Comparison of ENCODE assay signal across 8 cellular contexts in the genomic region with DNA sequence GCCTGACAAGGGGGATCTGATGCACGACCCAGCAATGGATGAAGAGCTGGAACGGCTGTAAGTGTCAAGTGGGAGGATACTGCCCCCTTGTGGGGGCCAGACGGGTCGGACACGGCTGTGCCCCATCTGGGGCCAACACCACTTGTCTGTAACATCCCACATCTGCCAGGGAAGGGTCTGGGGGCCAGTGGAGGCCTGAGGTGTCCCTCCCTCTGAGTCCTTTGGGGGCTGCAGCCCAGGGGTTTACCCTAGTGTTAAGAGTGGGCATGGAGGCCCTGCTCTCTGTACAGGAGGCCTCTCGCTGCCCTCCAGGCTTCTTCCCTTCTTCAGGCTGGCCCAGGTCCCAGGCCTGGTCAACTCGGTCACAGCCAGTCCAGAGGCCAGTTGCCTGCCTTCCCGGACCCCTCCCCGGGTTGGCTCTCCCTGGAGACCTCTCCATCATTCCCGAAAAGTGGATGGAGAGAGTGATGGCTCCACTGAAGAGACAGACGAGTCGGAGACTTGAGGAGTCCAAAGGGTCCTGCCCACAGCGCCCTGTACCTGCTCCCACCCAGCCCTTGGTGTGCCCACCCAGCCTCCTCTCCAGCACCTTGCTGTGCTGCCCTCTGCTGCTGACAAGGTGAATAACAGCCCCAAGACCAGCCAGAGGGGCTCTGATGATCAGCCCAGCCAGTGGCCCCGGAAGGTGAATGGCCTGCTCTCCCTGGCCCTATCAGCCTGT. TPM values are rescaled to one million over a fixed set of nuclear protein-coding genes. Genes with fewer than 3 reads are reported as not detected.
DNase-seq lines count a peak whose midpoint lies in the region; ATAC-seq and TF ChIP-seq lines count a peak whose summit lies in the region.

No MANE protein-coding gene starts in this region.

- no peaks in the 10 kb centered on the region for H3K27me3 ChIP-seq in colonic mucosa
- no peaks in the 10 kb centered on the region for H3K27me3 ChIP-seq in liver (ENCODE audit: control insufficient read depth in 4 of 4, insufficient read depth in 4 of 4, low read length in 3 of 4)

- H3K27ac ChIP-seq in colonic mucosa, result no peak overlapping the region
- no peak overlapping the region for H3K27ac ChIP-seq in liver (ENCODE audit: low read depth in 1 of 2, low read length in 2 of 2)

- DNase-seq in DMS79 (lab: John Stamatoyannopoulos, UW) (peak; percentile 46), HFFc6 (peak; percentile 41), NCI-H2171 treated with DMSO at 0.1 percent for 48 hours (lab: John Stamatoyannopoulos, UW) (peak; percentile 42), colonic mucosa (peak; percentile 65)
- peak; percentile 35 to 39 for DNase-seq in activated CD4-positive, alpha-beta T cell treated with anti-CD3 and anti-CD28 coated beads for 24 hours (ENCODE audit: low read depth in 2 of 2)
- DNase-seq in stimulated activated CD8-positive, alpha-beta memory T cell treated with anti-CD3 and anti-CD28 coated beads, Interleukin-15, amount 100 ng/mL, for 24 hours (ENCODE audit: low read depth), result peak; percentile 26

- no peak overlapping the region for H3K4me3 Mint-ChIP-seq in HFFc6

- no peak overlapping the region for H3K9ac ChIP-seq in colonic mucosa (ENCODE audit: low read depth in 2 of 2, low read length in 2 of 2)
- no peak overlapping the region for H3K9ac ChIP-seq in liver (ENCODE audit: low read depth in 1 of 2, low read length in 2 of 2)

- WGBS in liver, result 41% methylated on average over 14 of the region's 14 CpGs

- no peaks in the 10 kb centered on the region for H3K4me1 ChIP-seq in colonic mucosa
- H3K4me1 ChIP-seq in liver (ENCODE audit: control insufficient read depth in 4 of 4, insufficient read depth in 4 of 4, low read length in 3 of 4), result peaks cover 0 to 5% (median 0%) of the 10 kb centered on the region in 4 donors

- no peak for ATAC-seq in HG02678 (IDR thresholded peaks at IDR 0.05; ENCODE audit: unreplicated experiment)

- peaks cover 11% of the 10 kb centered on the region; the same call in 1 of the 2 replicates for H3K4me1 Mint-ChIP-seq in HFFc6 (ENCODE audit: low read depth)

- intact Hi-C loops in colonic mucosa (cut with DNase I), result loop anchor here (2.0 kb wide), 1 partner anchor 272 kb away; no protein-coding TSS in a partner anchor

- H3K9me3 Mint-ChIP-seq in HFFc6, result no peaks in the 10 kb centered on the region

- H3K9me3 ChIP-seq in colonic mucosa (no peaks in the 10 kb centered on the region), liver (ENCODE audit: control insufficient read depth in 4 of 4, low read length in 3 of 4) (no peaks in the 10 kb centered on the region)

- H3K36me3 Mint-ChIP-seq in HFFc6 (ENCODE audit: low read depth), result peaks cover 6% of the 10 kb centered on the region

- TF ChIP-seq CTCF in HFFc6 (IDR thresholded peaks at IDR 0.05) (peak; percentile 83), colonic mucosa (IDR thresholded peaks at IDR 0.05) (peak; percentile 66), liver (IDR thresholded peaks at IDR 0.05; ENCODE audit: low read depth, low read length, missing input control) (peak; percentile 68)

- 0 out of 2 replicates have a peak overlapping the region, but pooled peaks have one; percentile 33 for H3K27ac Mint-ChIP-seq in HFFc6

- peaks cover 6% of the 10 kb centered on the region for H3K27me3 Mint-ChIP-seq in HFFc6 (ENCODE audit: insufficient read depth)

- H3K4me3 ChIP-seq in colonic mucosa (no peak overlapping the region), liver (ENCODE audit: low read depth in 1 of 3, low read length in 3 of 3) (no peak overlapping the region)

- peak; percentile 69 to 82 for TF ChIP-seq RAD21 in liver (IDR thresholded peaks at IDR 0.05)

- peaks cover 9% of the 10 kb centered on the region for H3K36me3 ChIP-seq in colonic mucosa
- peaks cover 8 to 26% (median 21%) of the 10 kb centered on the region in 4 donors for H3K36me3 ChIP-seq in liver (ENCODE audit: control insufficient read depth in 4 of 4, insufficient read depth in 3 of 4, low read depth in 1 of 4, low read length in 3 of 4)

TF ChIP-seq in liver, 16 proteins besides CTCF, POLR2A, EP300 and RAD21:
- TF ChIP-seq YY1 (IDR thresholded peaks at IDR 0.05), result no peak
- no peak for TF ChIP-seq FOXA2 (IDR thresholded peaks at IDR 0.05)
- TF ChIP-seq TAF1 (conservative IDR thresholded peaks at IDR 0.05), result no peak
- TF ChIP-seq, protein P1, sequence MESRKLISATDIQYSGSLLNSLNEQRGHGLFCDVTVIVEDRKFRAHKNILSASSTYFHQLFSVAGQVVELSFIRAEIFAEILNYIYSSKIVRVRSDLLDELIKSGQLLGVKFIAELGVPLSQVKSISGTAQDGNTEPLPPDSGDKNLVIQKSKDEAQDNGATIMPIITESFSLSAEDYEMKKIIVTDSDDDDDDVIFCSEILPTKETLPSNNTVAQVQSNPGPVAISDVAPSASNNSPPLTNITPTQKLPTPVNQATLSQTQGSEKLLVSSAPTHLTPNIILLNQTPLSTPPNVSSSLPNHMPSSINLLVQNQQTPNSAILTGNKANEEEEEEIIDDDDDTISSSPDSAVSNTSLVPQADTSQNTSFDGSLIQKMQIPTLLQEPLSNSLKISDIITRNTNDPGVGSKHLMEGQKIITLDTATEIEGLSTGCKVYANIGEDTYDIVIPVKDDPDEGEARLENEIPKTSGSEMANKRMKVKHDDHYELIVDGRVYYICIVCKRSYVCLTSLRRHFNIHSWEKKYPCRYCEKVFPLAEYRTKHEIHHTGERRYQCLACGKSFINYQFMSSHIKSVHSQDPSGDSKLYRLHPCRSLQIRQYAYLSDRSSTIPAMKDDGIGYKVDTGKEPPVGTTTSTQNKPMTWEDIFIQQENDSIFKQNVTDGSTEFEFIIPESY (IDR thresholded peaks at IDR 0.05), result no peak
- TF ChIP-seq ATF3 (IDR thresholded peaks at IDR 0.05), result no peak
- no peak for TF ChIP-seq HNF4A (conservative IDR thresholded peaks at IDR 0.05)
- no peak for TF ChIP-seq EGR1 (IDR thresholded peaks at IDR 0.05; ENCODE audit: low read depth in 2 of 2)
- TF ChIP-seq GABPA (IDR thresholded peaks at IDR 0.05 in 1 of 2, conservative IDR thresholded peaks at IDR 0.05 in 1 of 2), result no peak
- no peak for TF ChIP-seq MAX (IDR thresholded peaks at IDR 0.05)
- no peak for TF ChIP-seq REST (IDR thresholded peaks at IDR 0.05)
- no peak for TF ChIP-seq HNF4G (IDR thresholded peaks at IDR 0.05)
- TF ChIP-seq NR2F2 (IDR thresholded peaks at IDR 0.05), result no peak
- no peak for TF ChIP-seq JUND (IDR thresholded peaks at IDR 0.05)
- no peak for TF ChIP-seq SP1 (IDR thresholded peaks at IDR 0.05)
- TF ChIP-seq FOXA1 (IDR thresholded peaks at IDR 0.05), result no peak
- TF ChIP-seq RXRA (IDR thresholded peaks at IDR 0.05), result no peak
TF ChIP-seq in liver: peak in this region for 0.

RNA-seq across cellular contexts. Expression of gene ARFGAP2, which starts 15.4 kb away (rescaled TPM):
- total RNA-seq in HFFc6 (2021; fragmentation: NEBNext Ultra II Directional; extraction: Animal tissue kit (Norgen Biotek cat#: 25700)), result 10 to 100 TPM; 58.2 to 64.0 (median 61.1) TPM
- 100 to 1,000 TPM in 1 of 2 donors, 10 to 100 TPM in 1; 64.6 to 109 TPM for total RNA-seq in colonic mucosa
- 100 to 1,000 TPM in 1 of 2 donors, 10 to 100 TPM in 1; 61.1 to 163 TPM for total RNA-seq in liver
- 10 to 100 TPM; 37.3 to 44.9 TPM for polyA plus RNA-seq in liver

RNA-seq across cellular contexts. Expression of gene PACSIN3, which starts 24.9 kb away (rescaled TPM):
- total RNA-seq in HFFc6 (2021; fragmentation: NEBNext Ultra II Directional; extraction: Animal tissue kit (Norgen Biotek cat#: 25700)), result 10 to 100 TPM; 10.3 to 30.9 (median 22.1) TPM
- total RNA-seq in colonic mucosa (10 to 100 TPM in 1 of 2 donors, 1 to 10 TPM in 1; 3.2 to 11.2 TPM), liver (10 to 100 TPM; 12.1 to 20.6 TPM)
- 10 to 100 TPM; 18.7 to 23.3 TPM for polyA plus RNA-seq in liver

RNA-seq across cellular contexts. Expression of gene DDB2, which starts 53.5 kb away (rescaled TPM):
- total RNA-seq in HFFc6 (2021; fragmentation: NEBNext Ultra II Directional; extraction: Animal tissue kit (Norgen Biotek cat#: 25700)), result 10 to 100 TPM; 23.6 to 38.7 (median 33.7) TPM
- total RNA-seq in colonic mucosa (10 to 100 TPM; 28.0 to 46.5 TPM), liver (1 to 10 TPM; 6.6 to 7.6 TPM)
- polyA plus RNA-seq in liver, result 10 to 100 TPM in 1 of 2 donors, 1 to 10 TPM in 1; 10.0 to 11.9 TPM
